In genomic region chr19:10070730-10071446, GRCh38 we compare ENCODE assay signal across 18 cellular contexts. TPM values are rescaled to one million over a fixed set of nuclear protein-coding genes. Genes with fewer than 3 reads are reported as not detected.
A peak's percentile ranks its signal among the peaks of the same experiment; 100 is the strongest.
DNase-seq lines count a peak whose midpoint lies in the region; TF ChIP-seq lines count a peak whose summit lies in the region.
"Had no signal": no experiment of that assay in that cellular context is flagged by ENCODE, and none has a peak within 500 bp of the region (broad histone marks: within the 10 kb centered on the region; RNA-seq: fewer than 3 reads in every experiment).

No MANE protein-coding gene starts in this region.

- H3K79me1 ChIP-seq in mesenchymal stem cell (replicated peaks; ENCODE audit: low read length, poor library complexity, severe bottlenecking), result no peaks in the 10 kb centered on the region

- H3K27me3 ChIP-seq in H7 (ENCODE audit: control insufficient read depth, insufficient read depth, low read length) (no peaks in the 10 kb centered on the region; the same call in 1 of the 2 replicates), endodermal cell (ENCODE audit: control insufficient read depth, insufficient read depth, low read length, poor library complexity, severe bottlenecking) (peaks cover under 1% of the 10 kb centered on the region), mesenchymal stem cell (ENCODE audit: control insufficient read depth in 1 of 2, insufficient read depth in 1 of 2, low read length in 2 of 2) (peaks cover 8 to 26% of the 10 kb centered on the region in 2 experiments)
- H3K27me3 ChIP-seq: SJSA1 had no signal

- no peak overlapping the region for H2AK5ac ChIP-seq in mesenchymal stem cell (ENCODE audit: low read length, severe bottlenecking)

- H3K4ac ChIP-seq in mesenchymal stem cell (ENCODE audit: low read depth in 1 of 2, low read length in 2 of 2), result no peak overlapping the region

- H2BK12ac ChIP-seq in mesenchymal stem cell (ENCODE audit: low read length in 2 of 2), result no peak overlapping the region

- H3K14ac ChIP-seq in mesenchymal stem cell (ENCODE audit: low read length in 2 of 2), result no peak overlapping the region

- no peak overlapping the region for H4K91ac ChIP-seq in mesenchymal stem cell (ENCODE audit: low read length)

- H3K27ac ChIP-seq in endodermal cell (ENCODE audit: low read depth, low read length), result no peak overlapping the region
- no peak overlapping the region for H3K27ac ChIP-seq in mesenchymal stem cell (ENCODE audit: low read length, poor library complexity, severe bottlenecking)
- H3K27ac ChIP-seq: RWPE1, SJSA1 had no signal

- H2BK120ac ChIP-seq in mesenchymal stem cell (ENCODE audit: low read depth, low read length), result no peak overlapping the region

- H3K4me1 Mint-ChIP-seq in endodermal cell, result no peaks in the 10 kb centered on the region

- no peak overlapping the region for H3K4me2 ChIP-seq in mesenchymal stem cell (ENCODE audit: low read length, poor library complexity, severe bottlenecking)

- H4K8ac ChIP-seq in mesenchymal stem cell (ENCODE audit: low read length), result peak overlapping the region; percentile 56

- no peak overlapping the region for H3K4me3 Mint-ChIP-seq in endodermal cell
- H3K4me3 Mint-ChIP-seq: CD8-positive, alpha-beta T cell had no signal

- H3K27me3 Mint-ChIP-seq in endodermal cell (ENCODE audit: insufficient read depth), result peaks cover 22% of the 10 kb centered on the region

- H3K23ac ChIP-seq in mesenchymal stem cell (ENCODE audit: low read length in 2 of 2), result no peak overlapping the region

- DNase-seq in H7, result peak; percentile 95
- peak; percentile 82 for DNase-seq in endodermal cell
- no peak for DNase-seq in mesenchymal stem cell
- DNase-seq in NCI-H187 treated with DMSO at 0.1 percent for 48 hours (lab: John Stamatoyannopoulos, UW), result no peak
- no peak for DNase-seq in NCI-H2171 (lab: John Stamatoyannopoulos, UW)
- DNase-seq in C1 segment of cervical spinal cord (lab: John Stamatoyannopoulos, UW), result no peak
- DNase-seq: CD8-positive, alpha-beta T cell; DMS79; KBM-7; MV-4-11; NCI-H1417 treated with DMSO at 0.1 percent for 48 hours; NCI-H2029; NCI-H2171 treated with DMSO at 0.1 percent for 48 hours; NCI-H446 treated with DMSO at 0.1 percent for 48 hours; NCI-H748 treated with DMSO at 0.1 percent for 48 hours; OCI-M1 had no signal

- H3K36me3 ChIP-seq in H7 (replicated peaks; ENCODE audit: control insufficient read depth, insufficient read depth, low read length), result no peaks in the 10 kb centered on the region
- H3K36me3 ChIP-seq in endodermal cell (ENCODE audit: control insufficient read depth, insufficient read depth, low read length), result no peaks in the 10 kb centered on the region
- H3K36me3 ChIP-seq in mesenchymal stem cell (ENCODE audit: control insufficient read depth in 1 of 2, insufficient read depth in 2 of 2, low read depth in 1 of 2, low read length in 2 of 2), result no peaks in the 10 kb centered on the region
- H3K36me3 ChIP-seq: SJSA1 had no signal

- H3K36me3 Mint-ChIP-seq in endodermal cell (ENCODE audit: low read depth), result no peaks in the 10 kb centered on the region
- H3K36me3 Mint-ChIP-seq: CD8-positive, alpha-beta T cell had no signal

- H3K4me1 ChIP-seq in endodermal cell (ENCODE audit: control insufficient read depth, insufficient read depth, low read length) (no peaks in the 10 kb centered on the region), mesenchymal stem cell (ENCODE audit: control insufficient read depth, insufficient read depth, low read depth, low read length) (no peaks in the 10 kb centered on the region)
- H3K4me1 ChIP-seq: SJSA1 had no signal

- no peak overlapping the region for H2BK5ac ChIP-seq in mesenchymal stem cell (ENCODE audit: low read depth, low read length, poor library complexity, severe bottlenecking)

- no peak for TF ChIP-seq CTCF in endodermal cell (conservative IDR thresholded peaks at IDR 0.05)

- H3K9me3 Mint-ChIP-seq in endodermal cell, result peaks cover 15% of the 10 kb centered on the region
- H3K9me3 Mint-ChIP-seq: CD8-positive, alpha-beta T cell had no signal

- WGBS in endodermal cell (ENCODE audit: insufficient coverage in 1 of 2, insufficient read length in 1 of 2), 2 experiments, result 88 to 93% methylated on average over 21 to 22 of the region's 22 CpGs
- WGBS in mesenchymal stem cell, result 85% methylated on average over 22 of the region's 22 CpGs

- no peak overlapping the region for H2BK15ac ChIP-seq in mesenchymal stem cell (ENCODE audit: low read depth, poor library complexity, severe bottlenecking)

- H3K27ac Mint-ChIP-seq in endodermal cell, result no peak overlapping the region
- H3K27ac Mint-ChIP-seq: CD8-positive, alpha-beta T cell had no signal

- H3K9ac ChIP-seq in endodermal cell (ENCODE audit: extremely low read depth, low read length, poor library complexity, severe bottlenecking) (no peak overlapping the region), mesenchymal stem cell (ENCODE audit: low read length) (no peak overlapping the region)

- H3K9me3 ChIP-seq in endodermal cell (ENCODE audit: control insufficient read depth, low read length) (no peaks in the 10 kb centered on the region), mesenchymal stem cell (ENCODE audit: control insufficient read depth, low read length) (peaks cover 5% of the 10 kb centered on the region)

- H2AFZ ChIP-seq in mesenchymal stem cell (ENCODE audit: low read depth, low read length), result no peak overlapping the region

- no peak overlapping the region for H3K4me3 ChIP-seq in H7 (ENCODE audit: insufficient read depth, low read depth, low read length)
- H3K4me3 ChIP-seq in endodermal cell (ENCODE audit: low read length), result no peak overlapping the region
- H3K4me3 ChIP-seq in mesenchymal stem cell (ENCODE audit: insufficient read depth in 1 of 2, low read depth in 1 of 2, low read length in 2 of 2), result no peak overlapping the region
- H3K4me3 ChIP-seq: SJSA1 had no signal

- H3K18ac ChIP-seq in mesenchymal stem cell (ENCODE audit: low read depth in 1 of 2, low read length in 2 of 2), result no peak overlapping the region

RNA-seq across cellular contexts. Expression of gene SHFL, which starts 15.2 kb away (rescaled TPM):
- 14.4 and 20.4 TPM in 2 replicates for total RNA-seq in H7 (2014; rRNA removed; shearing (Covaris generic))
- total RNA-seq in endodermal cell, result 10 to 100 TPM in 1 of 2 donors, 1 to 10 TPM in 1; 8.2 to 15.0 TPM
- 1.1 TPM for polyA plus RNA-seq in endodermal cell (2013, experiment 1 of 2)
- polyA plus RNA-seq in endodermal cell (2013, experiment 2 of 2), result 1.4 TPM
- 41.6 TPM for polyA plus RNA-seq in mesenchymal stem cell (2013, experiment 1 of 2)
- polyA plus RNA-seq in mesenchymal stem cell (2013, experiment 2 of 2), result 41.6 TPM

RNA-seq across cellular contexts. Expression of gene ANGPTL6, which starts 31.6 kb away (rescaled TPM):
- total RNA-seq in H7 (2014; rRNA removed; shearing (Covaris generic)), result 0.15 TPM in 1 of 2 replicates, not detected in the other
- not detected for total RNA-seq in endodermal cell
- 0.14 TPM for polyA plus RNA-seq in endodermal cell (2013, experiment 1 of 2)
- 0.29 TPM for polyA plus RNA-seq in endodermal cell (2013, experiment 2 of 2)
- 0.11 TPM for polyA plus RNA-seq in mesenchymal stem cell (2013, experiment 1 of 2)
- polyA plus RNA-seq in mesenchymal stem cell (2013, experiment 2 of 2), result 0.16 TPM

RNA-seq across cellular contexts. Expression of gene PPAN, which starts 35.3 kb away (rescaled TPM):
- 52.9 and 54.4 TPM in 2 replicates for total RNA-seq in H7 (2014; rRNA removed; shearing (Covaris generic))
- 10 to 100 TPM; 40.3 to 54.0 TPM for total RNA-seq in endodermal cell
- polyA plus RNA-seq in endodermal cell (2013, experiment 1 of 2), result 31.6 TPM
- polyA plus RNA-seq in endodermal cell (2013, experiment 2 of 2), result 28.0 TPM
- polyA plus RNA-seq in mesenchymal stem cell (2013, experiment 1 of 2), result 15.8 TPM
- 15.0 TPM for polyA plus RNA-seq in mesenchymal stem cell (2013, experiment 2 of 2)

RNA-seq across cellular contexts. Expression of gene P2RY11, which starts 40.6 kb away (rescaled TPM):
- total RNA-seq in H7 (2014; rRNA removed; shearing (Covaris generic)), result 0.87 and 6.2 TPM in 2 replicates
- total RNA-seq in endodermal cell, result 10 to 100 TPM in 1 of 2 donors, 1 to 10 TPM in 1; 9.0 to 14.8 TPM
- polyA plus RNA-seq in endodermal cell (2013, experiment 1 of 2), result 6.3 TPM
- 5.1 TPM for polyA plus RNA-seq in endodermal cell (2013, experiment 2 of 2)
- 3.2 TPM for polyA plus RNA-seq in mesenchymal stem cell (2013, experiment 1 of 2)
- polyA plus RNA-seq in mesenchymal stem cell (2013, experiment 2 of 2), result 3.4 TPM

RNA-seq across cellular contexts. Expression of gene EIF3G, which starts 48.8 kb away (rescaled TPM):
- 354 and 376 TPM in 2 replicates for total RNA-seq in H7 (2014; rRNA removed; shearing (Covaris generic))
- 100 to 1,000 TPM; 216 to 257 TPM for total RNA-seq in endodermal cell
- 179 TPM for polyA plus RNA-seq in endodermal cell (2013, experiment 1 of 2)
- polyA plus RNA-seq in endodermal cell (2013, experiment 2 of 2), result 159 TPM
- 167 TPM for polyA plus RNA-seq in mesenchymal stem cell (2013, experiment 1 of 2)
- polyA plus RNA-seq in mesenchymal stem cell (2013, experiment 2 of 2), result 162 TPM

Comparison
In these comparisons a context has a peak if more than half of its experiments do, and no peak if none do; other contexts are left out.
1. DNase-seq: peak in H7 (single experiment) and endodermal cell (single experiment); none in mesenchymal stem cell (single experiment), NCI-H187 treated with DMSO at 0.1 percent for 48 hours (single experiment), NCI-H2171 (single experiment) and C1 segment of cervical spinal cord (0 of 14).